ENCODE assay signal across 9 cellular contexts in the genomic region with DNA sequence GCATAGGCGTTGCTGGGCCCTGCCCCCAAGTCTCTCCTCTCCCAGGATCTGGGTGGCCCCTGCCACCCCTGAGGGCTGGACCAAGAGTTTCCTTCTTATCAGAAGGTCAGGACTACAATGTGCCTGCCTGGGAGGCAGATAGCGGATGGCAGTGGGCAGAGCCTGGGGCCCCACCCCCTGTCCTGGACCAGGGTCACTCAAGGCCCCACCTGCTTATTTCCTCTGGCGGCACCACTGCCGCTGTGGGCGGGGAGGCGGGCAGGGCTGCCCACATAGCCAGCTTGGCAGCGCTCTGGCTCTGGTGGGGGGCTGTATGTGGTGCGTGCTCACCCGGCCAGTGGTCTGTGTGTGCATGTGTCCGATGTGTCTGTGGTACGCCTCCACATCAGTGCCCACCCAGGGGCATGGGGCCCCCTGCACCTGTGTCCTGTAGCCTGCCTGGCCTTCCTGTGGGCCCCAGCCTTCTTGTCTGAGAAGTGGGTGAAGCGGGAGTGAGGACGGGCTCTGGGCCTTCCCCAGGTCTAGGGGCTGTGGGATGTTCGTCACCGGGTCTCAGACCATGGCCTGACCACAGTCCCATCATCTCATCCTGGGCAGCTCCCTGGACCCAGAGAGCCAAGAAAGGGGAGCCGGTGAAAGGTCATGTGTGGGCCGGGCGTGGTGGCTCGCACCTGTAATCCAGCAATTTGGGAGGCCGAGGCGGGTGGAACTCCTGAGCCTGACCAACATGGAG. TPM values are rescaled to one million over a fixed set of nuclear protein-coding genes. Genes with fewer than 3 reads are reported as not detected.
A peak's percentile ranks its signal among the peaks of the same experiment; 100 is the strongest.
DNase-seq lines count a peak whose midpoint lies in the region; ATAC-seq and TF ChIP-seq lines count a peak whose summit lies in the region.
"Had no signal": no experiment of that assay in that cellular context is flagged by ENCODE, and none has a peak within 500 bp of the region (broad histone marks: within the 10 kb centered on the region; RNA-seq: fewer than 3 reads in every experiment).

No MANE protein-coding gene starts in this region.

- H3K4me3 ChIP-seq in H7 (ENCODE audit: insufficient read depth, low read depth, low read length) (no peak overlapping the region), WERI-Rb-1 (ENCODE audit: low read depth, low read length) (no peak overlapping the region)

- no peaks in the 10 kb centered on the region for H3K9me3 Mint-ChIP-seq in stimulated activated effector memory CD8-positive, alpha-beta T cell treated with anti-CD3 and anti-CD28 coated beads, Interleukin-12 subunit alpha, Interleukin-12 subunit beta, amount 100 ng/mL, for 72 hours
- H3K9me3 Mint-ChIP-seq: stimulated activated naive CD8-positive, alpha-beta T cell treated with anti-CD3 and anti-CD28 coated beads, Interleukin-15, Interleukin-2, amounts not matched to agents 100 ng/mL and 50 ng/mL, for 24 hours had no signal

- H3K36me3 ChIP-seq in H7 (replicated peaks; ENCODE audit: control insufficient read depth, insufficient read depth, low read length) = no peaks in the 10 kb centered on the region
- H3K36me3 ChIP-seq in WERI-Rb-1 = peaks cover 17% of the 10 kb centered on the region

- TF ChIP-seq CTCF in WERI-Rb-1 (IDR thresholded peaks at IDR 0.05; ENCODE audit: low read depth, low read length) = no peak

- peak overlapping the region; percentile 41 for H3K4me3 Mint-ChIP-seq in stimulated activated effector memory CD8-positive, alpha-beta T cell treated with anti-CD3 and anti-CD28 coated beads, Interleukin-12 subunit alpha, Interleukin-12 subunit beta, amount 100 ng/mL, for 72 hours
- H3K4me3 Mint-ChIP-seq: stimulated activated naive CD8-positive, alpha-beta T cell treated with anti-CD3 and anti-CD28 coated beads, Interleukin-15, Interleukin-2, amounts not matched to agents 100 ng/mL and 50 ng/mL, for 24 hours had no signal

- ATAC-seq in left ventricle myocardium superior (peak; percentile 39), GM21526 (IDR thresholded peaks at IDR 0.05; ENCODE audit: low FRiP score, unreplicated experiment) (no peak)
- no peak for ATAC-seq in stimulated activated effector memory CD8-positive, alpha-beta T cell treated with anti-CD3 and anti-CD28 coated beads, Interleukin-12 subunit alpha, Interleukin-12 subunit beta, amount 100 ng/mL, for 72 hours

- H3K27me3 ChIP-seq in H7 (ENCODE audit: control insufficient read depth, insufficient read depth, low read length) (peaks cover 15% of the 10 kb centered on the region), WERI-Rb-1 (ENCODE audit: insufficient read depth, low read depth, severe bottlenecking) (peaks cover 4% of the 10 kb centered on the region)

- H3K36me3 Mint-ChIP-seq in stimulated activated effector memory CD8-positive, alpha-beta T cell treated with anti-CD3 and anti-CD28 coated beads, Interleukin-12 subunit alpha, Interleukin-12 subunit beta, amount 100 ng/mL, for 72 hours = no peaks in the 10 kb centered on the region

- H3K27ac Mint-ChIP-seq in stimulated activated effector memory CD8-positive, alpha-beta T cell treated with anti-CD3 and anti-CD28 coated beads, Interleukin-12 subunit alpha, Interleukin-12 subunit beta, amount 100 ng/mL, for 72 hours = peak overlapping the region; percentile 40
- H3K27ac Mint-ChIP-seq: stimulated activated naive CD8-positive, alpha-beta T cell treated with anti-CD3 and anti-CD28 coated beads, Interleukin-15, Interleukin-2, amounts not matched to agents 100 ng/mL and 50 ng/mL, for 24 hours had no signal

- no peak overlapping the region for H3K27ac ChIP-seq in WERI-Rb-1

- DNase-seq in H7 = peak; percentile 58
- DNase-seq in WERI-Rb-1 = peak; percentile 1
- DNase-seq in left ventricle myocardium superior = peak; percentile 83
- no peak for DNase-seq in stimulated activated effector memory CD8-positive, alpha-beta T cell treated with anti-CD3 and anti-CD28 coated beads, Interleukin-12 subunit alpha, Interleukin-12 subunit beta, amount 100 ng/mL, for 72 hours (ENCODE audit: low spot score in 2 of 2)
- no peak for DNase-seq in midbrain (lab: John Stamatoyannopoulos, UW)
- no peak for DNase-seq in SKM-1 (lab: John Stamatoyannopoulos, UW; ENCODE audit: unreplicated experiment)
- no peak for DNase-seq in SHP77 treated with DMSO at 0.1 percent for 48 hours (lab: John Stamatoyannopoulos, UW)

- intact Hi-C loops in left ventricle myocardium superior (cut with micrococcal nuclease) = no loop called here

- H3K4me1 Mint-ChIP-seq in stimulated activated effector memory CD8-positive, alpha-beta T cell treated with anti-CD3 and anti-CD28 coated beads, Interleukin-12 subunit alpha, Interleukin-12 subunit beta, amount 100 ng/mL, for 72 hours = peaks cover 54% of the 10 kb centered on the region

- no peaks in the 10 kb centered on the region for H3K9me3 ChIP-seq in WERI-Rb-1 (ENCODE audit: severe bottlenecking)

RNA-seq across cellular contexts. Expression of a gene that starts 3.0 kb away (rescaled TPM):
- total RNA-seq in H7 (2014; rRNA removed; shearing (Covaris generic)) = 22.2 and 28.3 TPM in 2 replicates
- total RNA-seq in left ventricle myocardium superior = 23.2 TPM

RNA-seq across cellular contexts. Expression of a gene that starts 6.0 kb away (rescaled TPM):
- total RNA-seq in H7 (2014; rRNA removed; shearing (Covaris generic)) = 4.2 and 5.1 TPM in 2 replicates
- 1.2 TPM for total RNA-seq in left ventricle myocardium superior

RNA-seq across cellular contexts. Expression of a gene that starts 41.4 kb away (rescaled TPM):
- 226 and 229 TPM in 2 replicates for total RNA-seq in H7 (2014; rRNA removed; shearing (Covaris generic))
- total RNA-seq in left ventricle myocardium superior = 121 TPM

RNA-seq across cellular contexts. Expression of a gene that starts 41.7 kb away (rescaled TPM):
- 71.6 and 76.3 TPM in 2 replicates for total RNA-seq in H7 (2014; rRNA removed; shearing (Covaris generic))
- total RNA-seq in left ventricle myocardium superior = 16.6 TPM

Comparison
In these comparisons a context has a peak if more than half of its experiments do, and no peak if none do; other contexts are left out.
1. DNase-seq: peak in H7 (single experiment), WERI-Rb-1 (single experiment) and left ventricle myocardium superior (single experiment); none in stimulated activated effector memory CD8-positive, alpha-beta T cell treated with anti-CD3 and anti-CD28 coated beads, Interleukin-12 subunit alpha, Interleukin-12 subunit beta, amount 100 ng/mL, for 72 hours (0 of 2), midbrain (single experiment), SKM-1 (single experiment) and SHP77 treated with DMSO at 0.1 percent for 48 hours (single experiment).